ENCODE assay signal across 22 cellular contexts in genomic region chr4:182265881-182266280, GRCh38. TPM values are rescaled to one million over a fixed set of nuclear protein-coding genes. Genes with fewer than 3 reads are reported as not detected.
DNase-seq lines count a peak whose midpoint lies in the region; TF ChIP-seq lines count a peak whose summit lies in the region.
"Had no signal": no experiment of that assay in that cellular context is flagged by ENCODE, and none has a peak within 500 bp of the region (broad histone marks: within the 10 kb centered on the region; RNA-seq: fewer than 3 reads in every experiment).

No MANE protein-coding gene starts in this region.

- TF ChIP-seq CTCF in Caco-2 (IDR thresholded peaks at IDR 0.05; ENCODE audit: insufficient read depth in 1 of 2, low read depth in 1 of 2, low read length in 1 of 2, severe bottlenecking in 1 of 2, unreplicated experiment in 1 of 2) (peak in 1 of 2 experiments; percentile 47), WERI-Rb-1 (IDR thresholded peaks at IDR 0.05; ENCODE audit: low read depth, low read length) (peak; percentile 28; the same call in 1 of the 2 replicates), liver (IDR thresholded peaks at IDR 0.05; ENCODE audit: low read depth, low read length, missing input control) (peak; percentile 27), GM10248 (IDR thresholded peaks at IDR 0.05; ENCODE audit: control extremely low read depth, extremely low read depth, low read depth, missing control alignments) (no peak)

- intact Hi-C loops in Caco-2 (cut with micrococcal nuclease; ENCODE audit: unreplicated experiment) = no loop called here

- peaks cover 5% of the 10 kb centered on the region for H3K4me1 Mint-ChIP-seq in Caco-2 (ENCODE audit: low read depth, unreplicated experiment)
- H3K4me1 Mint-ChIP-seq: activated CD4-positive, alpha-beta T cell treated with anti-CD3 and anti-CD28 coated beads, Interleukin-2, amount 10 ng/mL, durations not matched to agents 24 days and 14 days; stimulated activated naive B cell treated with anti-CD40 and anti-IgM and Interleukin-4, amounts not matched to agents 10 μg/mL and 1 μg/mL and 100 μg/mL, for 72 hours; T-cell had no signal

- POLR2A ChIA-PET in Caco-2 (lab: Charles Lee) (interaction anchor here (0.5 kb wide), 1 partner anchor 27 kb away, joined by 3 read pairs; no protein-coding TSS in a partner anchor), GM10248 (lab: Yijun Ruan, JAX) (no interaction called here)

- H3K9ac ChIP-seq in liver (ENCODE audit: low read depth in 1 of 2, low read length in 2 of 2) = no peak overlapping the region
- H3K9ac ChIP-seq: GM23248 had no signal

- CTCF ChIA-PET in Caco-2 (lab: Charles Lee) (no interaction called here), GM10248 (lab: Yijun Ruan, JAX) (no interaction called here)

- WGBS in liver = 35% methylated on average over 3 of the region's 3 CpGs

- H3K27me3 ChIP-seq in Caco-2 (replicated peaks; ENCODE audit: control insufficient read depth, insufficient read depth, low read length) (no peaks in the 10 kb centered on the region), WERI-Rb-1 (ENCODE audit: insufficient read depth, low read depth, severe bottlenecking) (no peaks in the 10 kb centered on the region), liver (ENCODE audit: control insufficient read depth in 4 of 4, insufficient read depth in 4 of 4, low read length in 3 of 4) (no peaks in the 10 kb centered on the region)

- DNase-seq in Caco-2 = peak; percentile 61 to 65
- peak; percentile 10 for DNase-seq in HT-29 (ENCODE audit: low spot score)
- peak; percentile 34 for DNase-seq in WERI-Rb-1
- no peak for DNase-seq in DMS 273 treated with DMSO at 0.1 percent for 48 hours (lab: John Stamatoyannopoulos, UW)
- no peak for DNase-seq in NOMO-1 treated with DMSO at 0.1 percent for 48 hours (lab: John Stamatoyannopoulos, UW; ENCODE audit: unreplicated experiment)
- no peak for DNase-seq in GM10248 (ENCODE audit: extremely low spot score)
- DNase-seq: activated CD4-positive, alpha-beta T cell treated with anti-CD3 and anti-CD28 coated beads, Interleukin-2, amount 10 ng/mL, durations not matched to agents 24 days and 14 days; activated effector memory CD4-positive, alpha-beta T cell treated with Interleukin-2 at 50 U/mL for 16 hours; COR-L47; cortex of kidney; GM23248; KG1; left ventricle myocardium inferior; mucosa of descending colon; NCI-H1930; NCI-H510A; posterior cingulate gyrus; Right ventricle myocardium superior; stimulated activated naive B cell treated with anti-CD40 and anti-IgM and Interleukin-4, amounts not matched to agents 10 μg/mL and 1 μg/mL and 100 μg/mL, for 72 hours; T-cell had no signal

- H3K27ac ChIP-seq in WERI-Rb-1 (no peak overlapping the region), liver (ENCODE audit: low read depth in 1 of 2, low read length in 2 of 2) (no peak overlapping the region)
- H3K27ac ChIP-seq: GM23248, left ventricle myocardium inferior, thoracic aorta had no signal

- H3K36me3 Mint-ChIP-seq in Caco-2 (ENCODE audit: insufficient read depth, unreplicated experiment) = peaks cover 29% of the 10 kb centered on the region
- H3K36me3 Mint-ChIP-seq: stimulated activated naive B cell treated with anti-CD40 and anti-IgM and Interleukin-4, amounts not matched to agents 10 μg/mL and 1 μg/mL and 100 μg/mL, for 72 hours; T-cell had no signal

- H3K9me3 Mint-ChIP-seq in Caco-2 (ENCODE audit: unreplicated experiment) = no peaks in the 10 kb centered on the region
- H3K9me3 Mint-ChIP-seq: activated CD4-positive, alpha-beta T cell treated with anti-CD3 and anti-CD28 coated beads, Interleukin-2, amount 10 ng/mL, durations not matched to agents 24 days and 14 days had no signal

- H3K4me3 ChIP-seq in Caco-2 (ENCODE audit: low read depth, low read length) (no peak overlapping the region), WERI-Rb-1 (ENCODE audit: low read depth, low read length) (no peak overlapping the region), liver (ENCODE audit: low read depth in 1 of 3, low read length in 3 of 3) (no peak overlapping the region)
- H3K4me3 ChIP-seq: GM23248, left ventricle myocardium inferior, mucosa of descending colon, thoracic aorta had no signal

- H3K27me3 Mint-ChIP-seq in Caco-2 (ENCODE audit: insufficient read depth, unreplicated experiment) = no peaks in the 10 kb centered on the region
- H3K27me3 Mint-ChIP-seq: activated CD4-positive, alpha-beta T cell treated with anti-CD3 and anti-CD28 coated beads, Interleukin-2, amount 10 ng/mL, durations not matched to agents 24 days and 14 days; stimulated activated naive B cell treated with anti-CD40 and anti-IgM and Interleukin-4, amounts not matched to agents 10 μg/mL and 1 μg/mL and 100 μg/mL, for 72 hours had no signal

- peaks cover 19% of the 10 kb centered on the region; the same call in 1 of the 2 replicates for H3K4me1 ChIP-seq in Caco-2
- no peaks in the 10 kb centered on the region for H3K4me1 ChIP-seq in liver (ENCODE audit: control insufficient read depth in 4 of 4, insufficient read depth in 4 of 4, low read length in 3 of 4)
- H3K4me1 ChIP-seq: left ventricle myocardium inferior had no signal

- H3K36me3 ChIP-seq in Caco-2 (ENCODE audit: control insufficient read depth, insufficient read depth, low read length) (no peaks in the 10 kb centered on the region), WERI-Rb-1 (no peaks in the 10 kb centered on the region), liver (ENCODE audit: control insufficient read depth in 4 of 4, insufficient read depth in 3 of 4, low read depth in 1 of 4, low read length in 3 of 4) (no peaks in the 10 kb centered on the region)
- H3K36me3 ChIP-seq: left ventricle myocardium inferior, thoracic aorta had no signal

- no peak overlapping the region for H3K27ac Mint-ChIP-seq in Caco-2 (ENCODE audit: unreplicated experiment)
- H3K27ac Mint-ChIP-seq: activated CD4-positive, alpha-beta T cell treated with anti-CD3 and anti-CD28 coated beads, Interleukin-2, amount 10 ng/mL, durations not matched to agents 24 days and 14 days; stimulated activated naive B cell treated with anti-CD40 and anti-IgM and Interleukin-4, amounts not matched to agents 10 μg/mL and 1 μg/mL and 100 μg/mL, for 72 hours; T-cell had no signal

- no peak overlapping the region for H3K4me3 Mint-ChIP-seq in Caco-2 (ENCODE audit: unreplicated experiment)
- H3K4me3 Mint-ChIP-seq: activated CD4-positive, alpha-beta T cell treated with anti-CD3 and anti-CD28 coated beads, Interleukin-2, amount 10 ng/mL, durations not matched to agents 24 days and 14 days; stimulated activated naive B cell treated with anti-CD40 and anti-IgM and Interleukin-4, amounts not matched to agents 10 μg/mL and 1 μg/mL and 100 μg/mL, for 72 hours; T-cell had no signal

- peak; percentile 61 to 68 for TF ChIP-seq RAD21 in liver (IDR thresholded peaks at IDR 0.05)

- no TSS peak for BruUV-seq in Caco-2 (replicated peaks; lab: Mats Ljungman, UMichigan)

- H3K9me3 ChIP-seq in Caco-2 (no peaks in the 10 kb centered on the region), WERI-Rb-1 (ENCODE audit: severe bottlenecking) (peaks cover 4% of the 10 kb centered on the region), liver (ENCODE audit: control insufficient read depth in 4 of 4, low read length in 3 of 4) (no peaks in the 10 kb centered on the region)
- H3K9me3 ChIP-seq: left ventricle myocardium inferior, mucosa of descending colon, thoracic aorta had no signal

TF ChIP-seq in liver, 16 proteins besides CTCF, POLR2A, EP300 and RAD21:
- TF ChIP-seq SP1 (IDR thresholded peaks at IDR 0.05) (no peak), TAF1 (conservative IDR thresholded peaks at IDR 0.05) (no peak), ATF3 (IDR thresholded peaks at IDR 0.05) (no peak)
TF ChIP-seq in liver: peak in this region for 0.

RNA-seq across cellular contexts. Expression of gene TENM3, which starts 22.7 kb away (rescaled TPM):
- total RNA-seq in Caco-2 (2022) = 94.7 and 101 TPM in 2 replicates
- 4.4 and 5.3 TPM in 2 replicates for total RNA-seq in HT-29 (2014; rRNA removed; shearing (Covaris generic))
- total RNA-seq in liver = 10 to 100 TPM in 1 of 2 donors, under 1 TPM in 1; 0.70 to 16.8 TPM
- polyA plus RNA-seq in liver = under 1 TPM; 0.32 to 0.70 TPM
- total RNA-seq: activated CD4-positive, alpha-beta T cell treated with anti-CD3 and anti-CD28 coated beads, Interleukin-2, amount 10 ng/mL, durations not matched to agents 24 days and 14 days had no signal

Comparison
In these comparisons a context has a peak if more than half of its experiments do, and no peak if none do; other contexts are left out.
1. DNase-seq: peak in Caco-2 (2 of 2), HT-29 (single experiment) and WERI-Rb-1 (single experiment); none in DMS 273 treated with DMSO at 0.1 percent for 48 hours (single experiment), NOMO-1 treated with DMSO at 0.1 percent for 48 hours (single experiment) and GM10248 (single experiment).